In the genomic region with DNA sequence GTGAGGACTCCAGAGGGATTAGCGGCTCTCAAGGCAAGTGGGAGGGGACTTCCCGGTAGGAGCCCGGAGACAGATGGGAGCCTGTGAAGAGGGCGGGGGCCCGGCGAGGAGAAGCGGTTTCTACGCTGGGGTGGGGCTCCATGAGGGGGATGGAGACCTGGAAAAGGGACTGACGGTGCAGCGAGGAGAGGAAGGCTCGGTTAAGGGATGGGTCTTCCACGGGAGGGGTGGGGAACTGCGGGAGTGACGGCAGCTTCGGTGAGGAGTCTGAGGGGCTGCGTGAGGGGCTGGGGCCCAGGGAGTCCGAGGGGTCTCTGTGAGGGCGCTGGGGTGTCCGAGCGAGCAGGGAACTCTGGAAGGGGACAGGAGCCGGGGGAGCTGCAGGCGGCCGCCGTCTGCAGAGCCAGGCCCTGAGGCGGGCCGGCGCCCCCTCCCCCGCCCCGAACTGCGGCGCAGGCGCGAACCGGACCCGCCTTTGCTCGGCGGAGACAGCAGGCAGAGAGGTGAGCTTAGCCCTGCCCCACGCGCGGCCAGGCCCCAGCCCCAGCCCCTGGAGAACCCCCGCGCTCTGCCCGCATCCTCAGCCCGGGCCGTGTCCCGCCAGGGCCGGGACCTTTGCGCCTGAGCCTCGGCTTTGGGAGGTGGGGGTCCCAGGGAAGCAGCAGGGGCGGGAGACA, we compare ENCODE assay signal across 8 cellular contexts. TPM values are rescaled to one million over a fixed set of nuclear protein-coding genes. Genes with fewer than 3 reads are reported as not detected.
DNase-seq lines count a peak whose midpoint lies in the region; ATAC-seq, FAIRE-seq and TF ChIP-seq lines count a peak whose summit lies in the region.

A gene with protein sequence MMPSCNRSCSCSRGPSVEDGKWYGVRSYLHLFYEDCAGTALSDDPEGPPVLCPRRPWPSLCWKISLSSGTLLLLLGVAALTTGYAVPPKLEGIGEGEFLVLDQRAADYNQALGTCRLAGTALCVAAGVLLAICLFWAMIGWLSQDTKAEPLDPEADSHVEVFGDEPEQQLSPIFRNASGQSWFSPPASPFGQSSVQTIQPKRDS (plus strand): TSS at position 472 of the 677 bp plus-strand sequence. CDS start 2,533 bp downstream, outside the sequence.

- TF ChIP-seq POLR2A in HepG2 (IDR thresholded peaks at IDR 0.05; ENCODE audit: insufficient read depth in 1 of 2, low read depth in 2 of 2, low read length in 2 of 2) = peak; percentile 37 to 78; a peak in 3 of 4 replicates

- H3K9me3 Mint-ChIP-seq in CD14-positive monocyte = peaks cover 4 to 14% (median 10%) of the 10 kb centered on the region in 7 donors
- H3K9me3 Mint-ChIP-seq in stimulated activated naive B cell treated with anti-CD40 and anti-IgM and Interleukin-4, amounts not matched to agents 10 μg/mL and 1 μg/mL and 100 μg/mL, for 72 hours = peaks cover 0 to under 1% of the 10 kb centered on the region in 2 donors

- H3K27ac ChIP-seq in duodenal mucosa (ENCODE audit: low read depth, low read length) (peak within 1 kb of the TSS; percentile 83), HepG2 (ENCODE audit: extremely low read length, insufficient read depth, low read length) (peak within 1 kb of the TSS; percentile 81)

- no peak for TF ChIP-seq EP300 in HepG2 (IDR thresholded peaks at IDR 0.05; ENCODE audit: low read depth in 2 of 2, low read length in 2 of 2)
- no peak for TF ChIP-seq EP300 in HepG2 (CRISPR knock-in tag; IDR thresholded peaks at IDR 0.05; ENCODE audit: borderline replicate concordance)

- H3K27me3 ChIP-seq in duodenal mucosa (ENCODE audit: control insufficient read depth in 1 of 2, insufficient read depth in 2 of 2, low read length in 2 of 2) = no peaks in the 10 kb centered on the region
- no peaks in the 10 kb centered on the region for H3K27me3 ChIP-seq in HepG2 (ENCODE audit: control insufficient read depth in 1 of 2, insufficient read depth in 2 of 2, low read length in 2 of 2)

- no peak for TF ChIP-seq CTCF in CD14-positive monocyte (IDR thresholded peaks at IDR 0.05)
- no peak for TF ChIP-seq CTCF in LNCaP clone FGC (IDR thresholded peaks at IDR 0.05; ENCODE audit: control insufficient read depth, extremely low read depth, insufficient read depth)
- TF ChIP-seq CTCF in HepG2 (CRISPR knock-in tag; IDR thresholded peaks at IDR 0.05) = 0 out of 2 replicates have a peak, but pooled peaks have one; percentile 12

- H3K4me3 ChIP-seq in LNCaP clone FGC (ENCODE audit: low read depth, low read length) = peak within 1 kb of the TSS; percentile 76
- peak within 1 kb of the TSS; percentile 73 to 87 for H3K4me3 ChIP-seq in duodenal mucosa (ENCODE audit: low read depth in 1 of 2, low read length in 2 of 2)
- peak within 1 kb of the TSS; percentile 63 to 88 (median 87) for H3K4me3 ChIP-seq in HepG2 (replicated peaks in 1 of 3; ENCODE audit: insufficient read depth in 1 of 3, low read depth in 2 of 3, low read length in 3 of 3)

- FAIRE-seq in HepG2 (lab: Jason Lieb, UNC) = no peak

- H3K27ac Mint-ChIP-seq in CD14-positive monocyte = peak within 1 kb of the TSS in 5 of 7 donors; percentile 31 to 85 (median 72)
- H3K27ac Mint-ChIP-seq in T-helper 17 cell = peak within 1 kb of the TSS; percentile 76
- peak within 1 kb of the TSS; percentile 93 for H3K27ac Mint-ChIP-seq in stimulated activated naive B cell treated with anti-CD40 and anti-IgM and Interleukin-4, amounts not matched to agents 10 μg/mL and 1 μg/mL and 100 μg/mL, for 72 hours

- no peaks in the 10 kb centered on the region for H4K20me1 ChIP-seq in HepG2 (ENCODE audit: insufficient read depth, low read length)

- POLR2A ChIA-PET in HepG2 (lab: Yijun Ruan, JAX) = interaction anchor here (0.9 to 5.9 kb wide), 38 partner anchors 9 to 329 kb away, joined by 3 to 107 read pairs (median 7); partner anchors contain the start of genes CSNK2A1, RBCK1, SCRT2 and SOX12

- in situ Hi-C loops in HepG2 (cut with HindIII; ENCODE audit: extremely low pct_ligation_motif_present, low pct_unique_long_range_greater_than_20kb) = no loop called here

- H3K9ac ChIP-seq in duodenal mucosa (ENCODE audit: low read depth in 1 of 2, low read length in 2 of 2) (peak within 1 kb of the TSS; percentile 51 to 72), HepG2 (ENCODE audit: insufficient read depth, low read depth, low read length) (peak within 1 kb of the TSS; percentile 77)

- TF ChIP-seq RAD21 in HepG2 (CRISPR knock-in tag; IDR thresholded peaks at IDR 0.05) = peak; percentile 41

- WGBS in HepG2 (ENCODE audit: low lambda C conversion rate) = 1% methylated on average over 28 of the region's 50 CpGs

- DNase-seq in CD14-positive monocyte (ENCODE audit: low spot score) (no peak), GM19240 (ENCODE audit: insufficient read length, low spot score) (peak; percentile 59), LNCaP clone FGC (ENCODE audit: low read depth) (no peak), T-helper 17 cell (no peak), HepG2 (ENCODE audit: low spot score) (peak; percentile 72)
- peak; percentile 34 for DNase-seq in stimulated activated naive B cell treated with anti-CD40 and anti-IgM and Interleukin-4, amounts not matched to agents 10 μg/mL and 1 μg/mL and 100 μg/mL, for 72 hours

- H3K4me1 Mint-ChIP-seq in CD14-positive monocyte = peaks cover 16% of the 10 kb centered on the region
- peaks cover 13% of the 10 kb centered on the region for H3K4me1 Mint-ChIP-seq in T-helper 17 cell
- peaks cover 11 to 16% of the 10 kb centered on the region in 2 donors for H3K4me1 Mint-ChIP-seq in stimulated activated naive B cell treated with anti-CD40 and anti-IgM and Interleukin-4, amounts not matched to agents 10 μg/mL and 1 μg/mL and 100 μg/mL, for 72 hours

- H3K36me3 ChIP-seq in duodenal mucosa (ENCODE audit: control insufficient read depth in 1 of 2, insufficient read depth in 2 of 2, low read length in 2 of 2) (no peaks in the 10 kb centered on the region), HepG2 (replicated peaks in 1 of 2; ENCODE audit: control insufficient read depth in 1 of 2, insufficient read depth in 2 of 2, low read length in 2 of 2) (peaks cover 4 to 11% of the 10 kb centered on the region in 2 experiments; a peak in 3 of 5 replicates)

- peaks cover 0 to 2% of the 10 kb centered on the region in 2 donors for H3K36me3 Mint-ChIP-seq in CD14-positive monocyte
- H3K36me3 Mint-ChIP-seq in T-helper 17 cell (ENCODE audit: low read depth) = peaks cover 7% of the 10 kb centered on the region
- peaks cover 12 to 13% of the 10 kb centered on the region in 2 donors for H3K36me3 Mint-ChIP-seq in stimulated activated naive B cell treated with anti-CD40 and anti-IgM and Interleukin-4, amounts not matched to agents 10 μg/mL and 1 μg/mL and 100 μg/mL, for 72 hours

- H3K27me3 Mint-ChIP-seq in CD14-positive monocyte (ENCODE audit: low read depth in 3 of 3) (peaks cover 4 to 18% (median 10%) of the 10 kb centered on the region in 3 donors), T-helper 17 cell (peaks cover 6% of the 10 kb centered on the region)
- no peaks in the 10 kb centered on the region for H3K27me3 Mint-ChIP-seq in stimulated activated naive B cell treated with anti-CD40 and anti-IgM and Interleukin-4, amounts not matched to agents 10 μg/mL and 1 μg/mL and 100 μg/mL, for 72 hours

- peaks cover 10% of the 10 kb centered on the region for H3K79me2 ChIP-seq in HepG2 (ENCODE audit: insufficient read depth, low read length)

- H3K4me1 ChIP-seq in duodenal mucosa (ENCODE audit: control insufficient read depth in 1 of 2, insufficient read depth in 2 of 2, low read length in 2 of 2) = peaks cover 0 to 6% of the 10 kb centered on the region in 2 donors
- peaks cover 34% of the 10 kb centered on the region for H3K4me1 ChIP-seq in HepG2 (ENCODE audit: insufficient read depth, low read length)

- no peaks in the 10 kb centered on the region for H3K9me3 ChIP-seq in T-helper 17 cell (ENCODE audit: control insufficient read depth, low read length, poor library complexity, severe bottlenecking)
- peaks cover 0 to 5% of the 10 kb centered on the region in 2 donors for H3K9me3 ChIP-seq in duodenal mucosa (ENCODE audit: control insufficient read depth in 1 of 2, low read length in 2 of 2)
- no peaks in the 10 kb centered on the region for H3K9me3 ChIP-seq in HepG2 (ENCODE audit: low read length)

- H3K4me2 ChIP-seq in HepG2 (ENCODE audit: low read depth, low read length) = peak within 1 kb of the TSS; percentile 93

- H2AFZ ChIP-seq in HepG2 (ENCODE audit: low read length) = no peak within 1 kb of the TSS

- CTCF ChIA-PET in HepG2 (lab: Yijun Ruan, JAX; ENCODE audit: low intra/inter-chr PET ratio, low total read pairs) = no interaction called here

- ATAC-seq in T-helper 17 cell (peak; percentile 39), HepG2 (peak; percentile 76), HG03378 (IDR thresholded peaks at IDR 0.05; ENCODE audit: unreplicated experiment) (no peak)
- peak; percentile 62 to 64 for ATAC-seq in stimulated activated naive B cell treated with anti-CD40 and anti-IgM and Interleukin-4, amounts not matched to agents 10 μg/mL and 1 μg/mL and 100 μg/mL, for 72 hours (replicated peaks)

- intact Hi-C loops in CD14-positive monocyte (cut with micrococcal nuclease) = no loop called here
- intact Hi-C loops in HepG2 (cut with micrococcal nuclease; ENCODE audit: unreplicated experiment) = loop anchor here (2.0 kb wide), 1 partner anchor 16 kb away; no protein-coding TSS in a partner anchor

- H3K4me3 Mint-ChIP-seq in CD14-positive monocyte = peak within 1 kb of the TSS; percentile 89 to 99
- peak within 1 kb of the TSS; percentile 99 for H3K4me3 Mint-ChIP-seq in T-helper 17 cell
- peak within 1 kb of the TSS; percentile 90 to 95 for H3K4me3 Mint-ChIP-seq in stimulated activated naive B cell treated with anti-CD40 and anti-IgM and Interleukin-4, amounts not matched to agents 10 μg/mL and 1 μg/mL and 100 μg/mL, for 72 hours

- no TSS peak for BruUV-seq in HepG2 (replicated peaks; lab: Mats Ljungman, UMichigan)

RNA-seq across cellular contexts. Expression of the gene that starts here (rescaled TPM):
- under 1 TPM; 0.09 to 0.56 TPM for polyA plus RNA-seq in CD14-positive monocyte
- under 1 TPM; 0.62 to 0.89 TPM for total RNA-seq in T-helper 17 cell
- 28.4 and 32.3 TPM in 2 replicates for total RNA-seq in HepG2 (2016; rRNA removed; fragmentation: Illumina TruSeq; extraction: Trizol)
- total RNA-seq in HepG2 (2016; cell fraction: cytosol; rRNA removed; fragmentation: Illumina TruSeq; extraction: Trizol; ENCODE audit: low read depth) = 13.5 and 19.5 TPM in 2 replicates
- total RNA-seq in HepG2 (2016; cell fraction: insoluble cytoplasmic fraction; rRNA removed; fragmentation: Illumina TruSeq; extraction: Trizol) = 26.0 and 33.1 TPM in 2 replicates
- 30.9 and 37.0 TPM in 2 replicates for total RNA-seq in HepG2 (2016; cell fraction: membrane; rRNA removed; fragmentation: Illumina TruSeq; extraction: Trizol)
- 18.0 and 19.9 TPM in 2 replicates for total RNA-seq in HepG2 (2016; cell fraction: nucleus; rRNA removed; fragmentation: Illumina TruSeq; extraction: Trizol)
- polyA plus RNA-seq in HepG2 (2011; rRNA removed) = 49.4 and 63.3 TPM in 2 replicates
- polyA plus RNA-seq in HepG2 (2011; cell fraction: cytosol; rRNA removed) = 69.4 and 90.4 TPM in 2 replicates
- polyA plus RNA-seq in HepG2 (2011; cell fraction: nucleus; rRNA removed) = 68.6 and 73.2 TPM in 2 replicates
- polyA plus RNA-seq in HepG2 (2012) = 32.8 and 45.8 TPM in 2 replicates
- 30.7 and 34.2 TPM in 2 replicates for polyA plus RNA-seq in HepG2 (2016; cell fraction: cytosol; fragmentation: Illumina TruSeq; extraction: Trizol; ENCODE audit: low read depth)
- 54.0 and 55.2 TPM in 2 replicates for polyA plus RNA-seq in HepG2 (2016; cell fraction: insoluble cytoplasmic fraction; fragmentation: Illumina TruSeq; extraction: Trizol; ENCODE audit: low read depth)
- 61.7 and 66.8 TPM in 2 replicates for polyA plus RNA-seq in HepG2 (2016; cell fraction: membrane; fragmentation: Illumina TruSeq; extraction: Trizol; ENCODE audit: low read depth)
- polyA plus RNA-seq in HepG2 (2016; cell fraction: nucleus; fragmentation: Illumina TruSeq; extraction: Trizol; ENCODE audit: insufficient read depth, low read depth) = 79.0 and 79.1 TPM in 2 replicates
- polyA minus RNA-seq in HepG2 (2011; rRNA and poly(A)+ RNA removed; ENCODE audit: low replicate concordance) = 1.6 and 52.5 TPM in 2 replicates
- polyA minus RNA-seq in HepG2 (2011; cell fraction: cytosol; rRNA and poly(A)+ RNA removed) = 32.5 and 33.1 TPM in 2 replicates
- polyA minus RNA-seq in HepG2 (2011; cell fraction: nucleus; rRNA and poly(A)+ RNA removed) = 10.7 and 15.0 TPM in 2 replicates

Comparison
In these comparisons a context has a peak if more than half of its experiments do, and no peak if none do; other contexts are left out.
1. RNA of the gene that starts here (total RNA-seq): 13.5 to 37.0 TPM in HepG2; 0.62 to 0.89 TPM in T-helper 17 cell; every median in the first group is over 4 times any median in the second.
2. RNA of the gene that starts here (polyA plus RNA-seq): 30.7 to 90.4 TPM in HepG2; 0.09 to 0.56 TPM in CD14-positive monocyte; every median in the first group is over 10 times any median in the second.
3. Peak in ATAC-seq in T-helper 17 cell; RNA of the gene not detected or under 1 TPM.
4. DNase-seq: peak in GM19240 (single experiment), HepG2 (single experiment) and stimulated activated naive B cell treated with anti-CD40 and anti-IgM and Interleukin-4, amounts not matched to agents 10 μg/mL and 1 μg/mL and 100 μg/mL, for 72 hours (single experiment); none in CD14-positive monocyte (single experiment), LNCaP clone FGC (single experiment) and T-helper 17 cell (0 of 3).
5. Peak in every context shown above with its lines, with median percentiles within 50 percentile points of each other: H3K27ac Mint-ChIP-seq, H3K4me3 Mint-ChIP-seq and H3K4me3 ChIP-seq.